Comparison of ENCODE assay signal across 25 cellular contexts in genomic region chr5:74510476-74510875, GRCh38.
"Had no signal": no experiment of that assay in that cellular context is flagged by ENCODE, and none has a peak within 500 bp of the region (broad histone marks: within the 10 kb centered on the region; RNA-seq: fewer than 3 reads in every experiment).

No MANE protein-coding gene starts in this region.

- H3K4me3 ChIP-seq: cardiac muscle cell had no signal

- H3K36me3 ChIP-seq: brain microvascular endothelial cell, cardiac muscle cell had no signal

- H3K9ac ChIP-seq: KMS-11 had no signal

- H3K4me3 Mint-ChIP-seq: activated B cell treated with CpG ODN at 0.5 μM for 24 hours; activated CD4-positive, alpha-beta T cell treated with anti-CD3 and anti-CD28 coated beads, Interleukin-2, amount 10 ng/mL, durations not matched to agents 24 days and 14 days; activated CD8-positive, alpha-beta memory T cell treated with anti-CD3 and anti-CD28 coated beads, Interleukin-2, amount 10 ng/mL, durations not matched to agents 7 days and 5 days; activated naive CD4-positive, alpha-beta T cell treated with anti-CD3 and anti-CD28 coated beads for 36 hours; activated naive CD8-positive, alpha-beta T cell; activated T-cell treated with anti-CD3 and anti-CD28 coated beads, Interleukin-2, amount 50 U/mL, for 4 hours; activated T-helper 17 cell treated with anti-CD3 and anti-CD28 coated beads, Interleukin-2, amount 50 U/mL, for 72 hours; T-helper 17 cell had no signal

- DNase-seq: activated B cell treated with CpG ODN at 0.5 μM for 24 hours; activated CD4-positive, alpha-beta T cell treated with anti-CD3 and anti-CD28 coated beads for 1 hour; activated CD4-positive, alpha-beta T cell treated with anti-CD3 and anti-CD28 coated beads, Interleukin-2, amount 10 ng/mL, durations not matched to agents 24 days and 14 days; activated CD4-positive, alpha-beta T cell treated with anti-CD3 and anti-CD28 coated beads, Interleukin-2, amount 50 U/mL, for 48 hours; activated CD8-positive, alpha-beta memory T cell treated with anti-CD3 and anti-CD28 coated beads, Interleukin-2, amount 10 ng/mL, durations not matched to agents 7 days and 5 days; activated gamma-delta T cell; activated naive CD4-positive, alpha-beta T cell treated with anti-CD3 and anti-CD28 coated beads for 36 hours; activated T-cell treated with anti-CD3 and anti-CD28 coated beads, Interleukin-2, amount 50 U/mL, for 4 hours; brain microvascular endothelial cell; NCI-H1092; NCI-H1417; NCI-H1930; NCI-H2171; NCI-H2227 treated with DMSO at 0.1 percent for 48 hours; NCI-H446 treated with DMSO at 0.1 percent for 48 hours; NCI-H524 treated with DMSO at 0.1 percent for 48 hours; NCI-H774; SIG-M5; T-helper 17 cell; T-helper 9 cell had no signal

- H3K4me1 Mint-ChIP-seq: activated B cell treated with CpG ODN at 0.5 μM for 24 hours; activated CD4-positive, alpha-beta T cell treated with anti-CD3 and anti-CD28 coated beads, Interleukin-2, amount 10 ng/mL, durations not matched to agents 24 days and 14 days; activated CD8-positive, alpha-beta memory T cell treated with anti-CD3 and anti-CD28 coated beads, Interleukin-2, amount 10 ng/mL, durations not matched to agents 7 days and 5 days; activated T-helper 17 cell treated with anti-CD3 and anti-CD28 coated beads, Interleukin-2, amount 50 U/mL, for 72 hours; T-helper 17 cell had no signal

- ATAC-seq: activated CD8-positive, alpha-beta memory T cell treated with anti-CD3 and anti-CD28 coated beads, Interleukin-2, amount 10 ng/mL, durations not matched to agents 7 days and 5 days; activated T-cell treated with anti-CD3 and anti-CD28 coated beads, Interleukin-2, amount 50 U/mL, for 4 hours; activated T-helper 17 cell treated with anti-CD3 and anti-CD28 coated beads, Interleukin-2, amount 50 U/mL, for 72 hours; T-helper 17 cell had no signal

- H3K27ac ChIP-seq: brain microvascular endothelial cell, cardiac muscle cell, KMS-11 had no signal

- H3K27ac Mint-ChIP-seq: activated B cell treated with CpG ODN at 0.5 μM for 24 hours; activated CD4-positive, alpha-beta T cell treated with anti-CD3 and anti-CD28 coated beads, Interleukin-2, amount 10 ng/mL, durations not matched to agents 24 days and 14 days; activated CD8-positive, alpha-beta memory T cell treated with anti-CD3 and anti-CD28 coated beads, Interleukin-2, amount 10 ng/mL, durations not matched to agents 7 days and 5 days; activated naive CD4-positive, alpha-beta T cell treated with anti-CD3 and anti-CD28 coated beads for 36 hours; activated naive CD8-positive, alpha-beta T cell; activated T-helper 17 cell treated with anti-CD3 and anti-CD28 coated beads, Interleukin-2, amount 50 U/mL, for 72 hours; T-helper 17 cell had no signal

- H3K4me2 ChIP-seq: KMS-11 had no signal

- FAIRE-seq: TTC549 had no signal

- H3K36me3 Mint-ChIP-seq: activated CD8-positive, alpha-beta memory T cell treated with anti-CD3 and anti-CD28 coated beads, Interleukin-2, amount 10 ng/mL, durations not matched to agents 7 days and 5 days; activated naive CD8-positive, alpha-beta T cell had no signal

- H3K9me3 Mint-ChIP-seq: activated B cell treated with CpG ODN at 0.5 μM for 24 hours; activated CD4-positive, alpha-beta T cell treated with anti-CD3 and anti-CD28 coated beads, Interleukin-2, amount 10 ng/mL, durations not matched to agents 24 days and 14 days; activated naive CD4-positive, alpha-beta T cell treated with anti-CD3 and anti-CD28 coated beads for 36 hours; activated T-cell treated with anti-CD3 and anti-CD28 coated beads, Interleukin-2, amount 50 U/mL, for 4 hours; activated T-helper 17 cell treated with anti-CD3 and anti-CD28 coated beads, Interleukin-2, amount 50 U/mL, for 72 hours had no signal

- H3K27me3 ChIP-seq: brain microvascular endothelial cell, cardiac muscle cell had no signal
